Comparison of ENCODE assay signal across 15 cellular contexts in genomic region chr9:83491995-83492394, GRCh38.
"Had no signal": no experiment of that assay in that cellular context is flagged by ENCODE, and none has a peak within 500 bp of the region (broad histone marks: within the 10 kb centered on the region; RNA-seq: fewer than 3 reads in every experiment).

No MANE protein-coding gene starts in this region.

- ATAC-seq: esophagus mucosa, gastrocnemius medialis, left lobe of liver, lower lobe of right lung had no signal

- H3K36me3 ChIP-seq: gastrocnemius medialis, heart right ventricle, lower lobe of right lung had no signal

- H3K4me3 Mint-ChIP-seq: memory B cell, mesothelial cell of epicardium, nephron had no signal

- H3K27ac ChIP-seq: lower lobe of right lung had no signal

- H3K4me1 ChIP-seq: lower lobe of right lung had no signal

- H3K4me3 ChIP-seq: gastrocnemius medialis, heart right ventricle, lower lobe of right lung, smooth muscle cell had no signal

- H3K9me3 ChIP-seq: gastrocnemius medialis, lower lobe of right lung had no signal

- H3K27me3 ChIP-seq: gastrocnemius medialis, heart right ventricle had no signal

- H3K4me2 ChIP-seq: smooth muscle cell had no signal

- H3K36me3 Mint-ChIP-seq: mesothelial cell of epicardium had no signal

- H3K9me3 Mint-ChIP-seq: memory B cell, mesothelial cell of epicardium, nephron had no signal

- DNase-seq: effector memory CD4-positive, alpha-beta T cell; gastrocnemius medialis; heart right ventricle; hypothalamus; islet precursor cell; lower lobe of right lung; stimulated activated CD4-positive, alpha-beta T cell treated with anti-CD3 and anti-CD28 coated beads, Interleukin-2, amount 100 ng/mL, for 48 hours; stimulated activated naive CD4-positive, alpha-beta T cell treated with Interleukin-2 at 50 U/mL for 16 hours; trophoblast cell had no signal

- H3K27ac Mint-ChIP-seq: memory B cell, mesothelial cell of epicardium had no signal

- H3K4me1 Mint-ChIP-seq: memory B cell, mesothelial cell of epicardium, nephron had no signal
